Comparison of ENCODE assay signal across 10 cellular contexts in the genomic region with DNA sequence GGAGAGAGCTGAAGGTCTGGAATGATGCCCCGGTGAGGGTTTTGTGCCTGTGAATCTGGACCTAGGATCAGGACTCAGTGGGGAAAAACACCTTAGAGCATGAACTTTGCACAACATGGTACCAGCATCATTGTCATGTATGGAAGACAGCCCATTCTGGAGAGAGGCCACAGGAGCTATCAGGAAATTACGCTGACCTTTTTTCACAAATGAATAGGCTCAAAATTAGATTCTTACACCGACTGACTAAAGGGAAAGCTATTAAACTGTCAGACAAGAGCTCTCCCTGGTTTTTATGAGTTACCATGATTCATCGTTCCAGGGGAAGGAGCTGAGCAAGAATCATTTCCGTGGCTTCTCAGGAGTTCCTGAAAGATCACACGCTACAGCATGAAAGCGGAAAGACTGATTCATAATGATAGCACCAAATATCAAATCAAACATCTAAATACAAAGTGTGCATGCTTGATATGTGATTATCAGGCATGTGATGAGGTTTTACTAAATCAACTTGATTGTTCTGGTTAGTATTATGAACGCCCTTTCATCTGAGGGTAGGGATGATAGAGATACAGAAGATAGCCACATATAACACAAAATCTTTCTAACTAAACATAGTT.
DNase-seq lines count a peak whose midpoint lies in the region; ATAC-seq and TF ChIP-seq lines count a peak whose summit lies in the region.
"Had no signal": no experiment of that assay in that cellular context is flagged by ENCODE, and none has a peak within 500 bp of the region (broad histone marks: within the 10 kb centered on the region; RNA-seq: fewer than 3 reads in every experiment).

No MANE protein-coding gene starts in this region.

- peak overlapping the region; percentile 4 for H3K27ac Mint-ChIP-seq in activated naive CD4-positive, alpha-beta T cell treated with anti-CD3 and anti-CD28 coated beads, Interleukin-2, amount 50 U/mL, for 24 hours

- H3K36me3 Mint-ChIP-seq in activated naive CD4-positive, alpha-beta T cell treated with anti-CD3 and anti-CD28 coated beads, Interleukin-2, amount 50 U/mL, for 24 hours: no peaks in the 10 kb centered on the region
- H3K36me3 Mint-ChIP-seq: brain had no signal

- H3K4me1 ChIP-seq in upper lobe of left lung: no peaks in the 10 kb centered on the region
- H3K4me1 ChIP-seq: thyroid gland had no signal

- H3K4me3 ChIP-seq in upper lobe of left lung: no peak overlapping the region
- H3K4me3 ChIP-seq: thyroid gland had no signal

- TF ChIP-seq POLR2A in upper lobe of left lung (IDR thresholded peaks at IDR 0.05): no peak

- H3K9me3 Mint-ChIP-seq in activated naive CD4-positive, alpha-beta T cell treated with anti-CD3 and anti-CD28 coated beads, Interleukin-2, amount 50 U/mL, for 24 hours: peaks cover 6% of the 10 kb centered on the region

- POLR2A ChIA-PET in GM10248 (lab: Yijun Ruan, JAX): no interaction called here

- no peak overlapping the region for H3K4me3 Mint-ChIP-seq in activated naive CD4-positive, alpha-beta T cell treated with anti-CD3 and anti-CD28 coated beads, Interleukin-2, amount 50 U/mL, for 24 hours
- H3K4me3 Mint-ChIP-seq: brain had no signal

- CTCF ChIA-PET in GM10248 (lab: Yijun Ruan, JAX): no interaction called here

- WGBS in upper lobe of left lung, 2 donors: 47 to 56% methylated on average over 8 of the region's 8 CpGs

- peaks cover 28% of the 10 kb centered on the region for H3K4me1 Mint-ChIP-seq in activated naive CD4-positive, alpha-beta T cell treated with anti-CD3 and anti-CD28 coated beads, Interleukin-2, amount 50 U/mL, for 24 hours

- TF ChIP-seq CTCF in upper lobe of left lung (IDR thresholded peaks at IDR 0.05): no peak
- TF ChIP-seq CTCF in GM10248 (IDR thresholded peaks at IDR 0.05; ENCODE audit: control extremely low read depth, extremely low read depth, low read depth, missing control alignments): no peak

- H3K36me3 ChIP-seq in upper lobe of left lung: no peaks in the 10 kb centered on the region
- H3K36me3 ChIP-seq: thyroid gland had no signal

- ATAC-seq in upper lobe of left lung (ENCODE audit: low FRiP score in 2 of 2): no peak

- no peak overlapping the region for H3K27ac ChIP-seq in upper lobe of left lung
- H3K27ac ChIP-seq: thyroid gland had no signal

- no peaks in the 10 kb centered on the region for H3K27me3 Mint-ChIP-seq in activated naive CD4-positive, alpha-beta T cell treated with anti-CD3 and anti-CD28 coated beads, Interleukin-2, amount 50 U/mL, for 24 hours
- H3K27me3 Mint-ChIP-seq: brain had no signal

- peak; percentile 90 for DNase-seq in AG20443 (ENCODE audit: low spot score)
- DNase-seq in KG1 (lab: John Stamatoyannopoulos, UW): peak; percentile 58
- DNase-seq in kidney tubule cell (ENCODE audit: low spot score): peak; percentile 97
- DNase-seq in GM19240 (ENCODE audit: insufficient read length, low spot score): no peak
- no peak for DNase-seq in AML-193 (lab: John Stamatoyannopoulos, UW)
- no peak for DNase-seq in upper lobe of left lung
- DNase-seq in GM10248 (ENCODE audit: extremely low spot score): no peak
- DNase-seq: thyroid gland had no signal

- no peaks in the 10 kb centered on the region for H3K27me3 ChIP-seq in upper lobe of left lung
- H3K27me3 ChIP-seq: thyroid gland had no signal

- TF ChIP-seq EP300 in upper lobe of left lung (IDR thresholded peaks at IDR 0.05): no peak

- H3K9me3 ChIP-seq in upper lobe of left lung: no peaks in the 10 kb centered on the region
- H3K9me3 ChIP-seq: thyroid gland had no signal

Comparison
In these comparisons a context has a peak if more than half of its experiments do, and no peak if none do; other contexts are left out.
1. DNase-seq: peak in AG20443 (single experiment), KG1 (single experiment) and kidney tubule cell (single experiment); none in GM19240 (single experiment), AML-193 (0 of 2), upper lobe of left lung (0 of 2) and GM10248 (single experiment).